12 cellular contexts compared by ENCODE assay signal in genomic region chr14:71776463-71777359, GRCh38.
DNase-seq lines count a peak whose midpoint lies in the region; FAIRE-seq and TF ChIP-seq lines count a peak whose summit lies in the region.
"Had no signal": no experiment of that assay in that cellular context is flagged by ENCODE, and none has a peak within 500 bp of the region (broad histone marks: within the 10 kb centered on the region; RNA-seq: fewer than 3 reads in every experiment).

No MANE protein-coding gene starts in this region.

- no peak overlapping the region for H3K4me3 ChIP-seq in H1 (ENCODE audit: extremely low read depth in 1 of 4, insufficient read depth in 2 of 4, low read depth in 3 of 4, low read length in 4 of 4)
- H3K4me3 ChIP-seq in Caco-2 (ENCODE audit: low read depth, low read length): no peak overlapping the region
- H3K4me3 ChIP-seq: cardiac muscle cell, sigmoid colon, tibial nerve had no signal

- CTCF ChIA-PET in H1 (lab: Charles Lee; ENCODE audit: partially characterized antibody) (interaction anchor here (0.7 to 2.3 kb wide), 7 partner anchors 11 to 247 kb away, joined by 3 to 5 read pairs (median 3); partner anchors contain the start of gene RGS6), Caco-2 (lab: Charles Lee) (no interaction called here)

- TF ChIP-seq RAD21 in H1 (IDR thresholded peaks at IDR 0.05 in 1 of 2, conservative IDR thresholded peaks at IDR 0.05 in 1 of 2; ENCODE audit: low read depth in 2 of 2, low read length in 2 of 2): no peak

- no peak overlapping the region for H3K23ac ChIP-seq in H1 (ENCODE audit: insufficient read length)

- no peak for TF ChIP-seq EP300 in H1 (IDR thresholded peaks at IDR 0.05; ENCODE audit: borderline replicate concordance in 1 of 2, low read depth in 2 of 2, low read length in 2 of 2)

- H4K5ac ChIP-seq in H1 (ENCODE audit: insufficient read length, low read depth, low read length): no peak overlapping the region

- TF ChIP-seq POLR2A in H1 (IDR thresholded peaks at IDR 0.05; ENCODE audit: control extremely low read depth in 1 of 2, low read depth in 2 of 2, low read length in 2 of 2): no peak

- no peak overlapping the region for H3K14ac ChIP-seq in H1 (ENCODE audit: insufficient read length)

- DNase-seq in stimulated activated CD4-positive, alpha-beta T cell treated with anti-CD3 and anti-CD28 coated beads, Interleukin-15, amount 100 ng/mL, for 24 hours: peak; percentile 15
- DNase-seq in stimulated activated CD4-positive, alpha-beta T cell treated with anti-CD3 and anti-CD28 coated beads, Interleukin-4, amount 100 ng/mL, for 1 hour: no peak
- DNase-seq in OCI-M1 (lab: John Stamatoyannopoulos, UW) (peak; percentile 33), H1 (ENCODE audit: low read depth in 1 of 2, low spot score in 2 of 2) (no peak), DMS79 treated with DMSO at 0.1 percent for 48 hours (lab: John Stamatoyannopoulos, UW) (no peak), GF-D8 (lab: John Stamatoyannopoulos, UW) (no peak), Caco-2 (no peak)
- no peak for DNase-seq in central memory CD4-positive, alpha-beta T cell
- DNase-seq: NCI-H1048, sigmoid colon had no signal

- H4K8ac ChIP-seq in H1 (ENCODE audit: extremely low read depth, insufficient read depth, low read length): no peak overlapping the region

- H2BK20ac ChIP-seq in H1 (ENCODE audit: low read length): no peak overlapping the region; the same call in 1 of the 2 replicates

- no peak overlapping the region for H3K56ac ChIP-seq in H1 (replicated peaks; ENCODE audit: insufficient read length, low read depth, low read length)

- H3K27ac ChIP-seq in H1 (ENCODE audit: low read depth, low read length): no peak overlapping the region
- H3K27ac ChIP-seq: cardiac muscle cell, sigmoid colon, tibial nerve had no signal

- H3K9ac ChIP-seq in H1 (replicated peaks in 1 of 4; ENCODE audit: extremely low read depth in 1 of 4, low read depth in 3 of 4, low read length in 3 of 4): no peak overlapping the region

- H3K4me1 ChIP-seq in H1 (replicated peaks in 1 of 4; ENCODE audit: control insufficient read depth in 3 of 4, insufficient read depth in 4 of 4, low read length in 3 of 4) (peaks cover 5 to 9% (median 8%) of the 10 kb centered on the region in 4 experiments; a peak in 6 of 7 replicates), Caco-2 (no peaks in the 10 kb centered on the region)
- H3K4me1 ChIP-seq: sigmoid colon, tibial nerve had no signal

- no peak overlapping the region for H3K4me3 Mint-ChIP-seq in Caco-2 (ENCODE audit: unreplicated experiment)

- H2BK15ac ChIP-seq in H1 (ENCODE audit: low read length): peak overlapping the region; percentile 89; the same call in 1 of the 2 replicates

- H2AFZ ChIP-seq in H1 (ENCODE audit: low read length): no peak overlapping the region

- H3K9me3 Mint-ChIP-seq in Caco-2 (ENCODE audit: unreplicated experiment): peaks cover 32% of the 10 kb centered on the region

- H3K9me3 ChIP-seq in H1 (ENCODE audit: insufficient read depth in 2 of 2, low read depth in 1 of 2, low read length in 1 of 2): peaks cover 10 to 11% of the 10 kb centered on the region in 2 experiments
- H3K9me3 ChIP-seq in Caco-2: peaks cover 17% of the 10 kb centered on the region; the same call in 1 of the 2 replicates
- H3K9me3 ChIP-seq: sigmoid colon had no signal

- peak overlapping the region; percentile 24; the same call in 1 of the 2 replicates for H2AK5ac ChIP-seq in H1 (ENCODE audit: low read depth, low read length)

- no peak overlapping the region for H4K91ac ChIP-seq in H1 (replicated peaks; ENCODE audit: insufficient read length, low read length)

- POLR2A ChIA-PET in H1 (lab: Charles Lee; ENCODE audit: partially characterized antibody): no interaction called here
- POLR2A ChIA-PET in Caco-2 (lab: Charles Lee): no interaction called here

- no peaks in the 10 kb centered on the region for H3K36me3 Mint-ChIP-seq in Caco-2 (ENCODE audit: insufficient read depth, unreplicated experiment)

- no peak overlapping the region for H3K4me2 ChIP-seq in H1 (ENCODE audit: insufficient read depth in 1 of 2, low read depth in 2 of 2, low read length in 2 of 2)

- no peaks in the 10 kb centered on the region for H3K23me2 ChIP-seq in H1 (ENCODE audit: low read depth, low read length)

- peak overlapping the region; percentile 16 for H2BK120ac ChIP-seq in H1 (replicated peaks; ENCODE audit: low read depth, low read length)

- H3K27me3 ChIP-seq in H1 (replicated peaks in 1 of 4; ENCODE audit: control insufficient read depth in 3 of 4, extremely low read depth in 1 of 4, insufficient read depth in 3 of 4, low read length in 3 of 4): no peaks in the 10 kb centered on the region; a peak in 1 of 7 replicates
- no peaks in the 10 kb centered on the region for H3K27me3 ChIP-seq in Caco-2 (replicated peaks; ENCODE audit: control insufficient read depth, insufficient read depth, low read length)
- H3K27me3 ChIP-seq: cardiac muscle cell, sigmoid colon, tibial nerve had no signal

- no peaks in the 10 kb centered on the region for H3K4me1 Mint-ChIP-seq in Caco-2 (ENCODE audit: low read depth, unreplicated experiment)

- no peak overlapping the region for H3K27ac Mint-ChIP-seq in Caco-2 (ENCODE audit: unreplicated experiment)

- H3K27me3 Mint-ChIP-seq in Caco-2 (ENCODE audit: insufficient read depth, unreplicated experiment): no peaks in the 10 kb centered on the region

- intact Hi-C loops in Caco-2 (cut with micrococcal nuclease; ENCODE audit: unreplicated experiment): no loop called here

- H3K79me2 ChIP-seq in H1 (ENCODE audit: control insufficient read depth in 1 of 2, insufficient read depth in 2 of 2, low read length in 2 of 2): no peaks in the 10 kb centered on the region

- TF ChIP-seq CTCF in H1 (IDR thresholded peaks at IDR 0.05; ENCODE audit: control extremely low read depth in 1 of 3, insufficient read depth in 1 of 3, low read depth in 1 of 3, low read length in 3 of 3) (no peak), Caco-2 (IDR thresholded peaks at IDR 0.05; ENCODE audit: insufficient read depth in 1 of 2, low read depth in 1 of 2, low read length in 1 of 2, severe bottlenecking in 1 of 2, unreplicated experiment in 1 of 2) (no peak)

- no peak overlapping the region for H3K18ac ChIP-seq in H1 (ENCODE audit: extremely low read depth, low read length)

- peak; percentile 58 for FAIRE-seq in H1 (lab: Jason Lieb, UNC)

- H3K36me3 ChIP-seq in H1 (ENCODE audit: control insufficient read depth in 2 of 4, insufficient read depth in 4 of 4, low read length in 3 of 4) (0 out of 8 replicates have a peak, but pooled peaks cover 0 to 6% (median 0%) of the 10 kb centered on the region in 4 experiments), Caco-2 (ENCODE audit: control insufficient read depth, insufficient read depth, low read length) (no peaks in the 10 kb centered on the region)
- H3K36me3 ChIP-seq: cardiac muscle cell, sigmoid colon, tibial nerve had no signal

- H2BK5ac ChIP-seq in H1 (ENCODE audit: low read depth, low read length): no peak overlapping the region

- BruUV-seq in Caco-2 (replicated peaks; lab: Mats Ljungman, UMichigan): no TSS peak

- H4K20me1 ChIP-seq in H1 (replicated peaks in 1 of 2; ENCODE audit: control insufficient read depth in 1 of 2, insufficient read depth in 2 of 2, low read length in 2 of 2): no peaks in the 10 kb centered on the region

- H2BK12ac ChIP-seq in H1 (ENCODE audit: low read depth, low read length): no peak overlapping the region

- 68% methylated on average over 10 of the region's 10 CpGs; no CpG with 5 or more reads in 1 of the 2 experiments for WGBS in H1 (ENCODE audit: extremely low coverage in 1 of 2, insufficient coverage in 1 of 2, insufficient read length in 1 of 2, insufficient replicate concordance in 2 of 2, low coverage in 1 of 2, low lambda C conversion rate in 2 of 2, missing lambda C conversion rate in 1 of 2), 2 experiments

- H3K79me1 ChIP-seq in H1 (ENCODE audit: low read depth, low read length): no peaks in the 10 kb centered on the region

- no peak overlapping the region for H3K4ac ChIP-seq in H1 (replicated peaks; ENCODE audit: insufficient read length, low read depth, low read length)

TF ChIP-seq in H1, 55 proteins besides CTCF, POLR2A, EP300 and RAD21:
- TF ChIP-seq POU5F1 (IDR thresholded peaks at IDR 0.05; ENCODE audit: low read depth, low read length): peak; percentile 98
- 0 out of 4 replicates have a peak, but pooled peaks of 1 of the 2 experiments have one; percentile 40 for TF ChIP-seq HDAC2 (IDR thresholded peaks at IDR 0.05; ENCODE audit: borderline replicate concordance in 1 of 2, low read depth in 2 of 2, low read length in 2 of 2)
- TF ChIP-seq E2F6 (IDR thresholded peaks at IDR 0.05): peak; percentile 64
- no peak for TF ChIP-seq RXRA (IDR thresholded peaks at IDR 0.05; ENCODE audit: insufficient read depth, low read depth, low read length)
- no peak for TF ChIP-seq CHD2 (IDR thresholded peaks at IDR 0.05; ENCODE audit: low read length)
- no peak for TF ChIP-seq KDM1A (IDR thresholded peaks at IDR 0.05; ENCODE audit: borderline replicate concordance, low read length)
- no peak for TF ChIP-seq SIN3A (conservative IDR thresholded peaks at IDR 0.05 in 1 of 2, IDR thresholded peaks at IDR 0.05 in 1 of 2; ENCODE audit: low read depth in 1 of 2, low read length in 2 of 2)
- TF ChIP-seq TBP (IDR thresholded peaks at IDR 0.05; ENCODE audit: low read depth, low read length): no peak
- peak; percentile 67 for TF ChIP-seq CTBP2 (IDR thresholded peaks at IDR 0.05; ENCODE audit: borderline replicate concordance, insufficient read depth, insufficient read length, low read length)
- no peak for TF ChIP-seq NRF1 (IDR thresholded peaks at IDR 0.05; ENCODE audit: low read depth, low read length)
- TF ChIP-seq MAX (IDR thresholded peaks at IDR 0.05): peak; percentile 53
- peak; percentile 4 for TF ChIP-seq NANOG (IDR thresholded peaks at IDR 0.05; ENCODE audit: insufficient read depth, low read depth, low read length, poor library complexity, severe bottlenecking)
- no peak for TF ChIP-seq KDM5A (IDR thresholded peaks at IDR 0.05; ENCODE audit: low read length)
- 0 out of 2 replicates have a peak, but pooled peaks have one; percentile 4 for TF ChIP-seq YY1 (IDR thresholded peaks at IDR 0.05; ENCODE audit: low read depth, low read length)

Comparison
In these comparisons a context has a peak if more than half of its experiments do, and no peak if none do; other contexts are left out.
1. DNase-seq: peak in stimulated activated CD4-positive, alpha-beta T cell treated with anti-CD3 and anti-CD28 coated beads, Interleukin-15, amount 100 ng/mL, for 24 hours (single experiment) and OCI-M1 (single experiment); none in stimulated activated CD4-positive, alpha-beta T cell treated with anti-CD3 and anti-CD28 coated beads, Interleukin-4, amount 100 ng/mL, for 1 hour (single experiment), H1 (0 of 2), DMS79 treated with DMSO at 0.1 percent for 48 hours (single experiment), central memory CD4-positive, alpha-beta T cell (single experiment), GF-D8 (single experiment) and Caco-2 (0 of 2).